In the genomic region with DNA sequence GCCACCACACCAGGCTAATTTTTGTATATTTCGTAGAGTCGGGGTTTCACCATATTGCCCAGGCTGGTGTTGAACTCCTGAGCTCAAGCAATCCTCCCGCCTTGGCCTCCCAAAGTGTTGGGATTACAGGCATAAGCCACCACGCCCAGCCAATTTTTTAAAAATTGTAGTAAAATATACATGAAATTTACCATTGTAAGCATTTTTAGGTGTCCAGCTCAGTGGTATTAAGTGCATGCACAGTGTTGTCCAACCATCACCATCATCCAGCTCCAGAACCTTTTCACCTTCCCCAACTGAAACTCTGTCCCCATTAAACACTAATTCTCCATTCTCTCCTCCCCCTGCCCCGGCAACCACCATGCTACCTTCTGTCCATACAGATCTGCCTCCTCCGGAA, we compare ENCODE assay signal across 19 cellular contexts. TPM values are rescaled to one million over a fixed set of nuclear protein-coding genes. Genes with fewer than 3 reads are reported as not detected.
"Had no signal": no experiment of that assay in that cellular context is flagged by ENCODE, and none has a peak within 500 bp of the region (broad histone marks: within the 10 kb centered on the region; RNA-seq: fewer than 3 reads in every experiment).

No MANE protein-coding gene starts in this region.

- H3K27ac ChIP-seq: body of pancreas, foreskin keratinocyte, left lung, pancreas, right atrium auricular region had no signal

- H3K9me3 ChIP-seq: body of pancreas, left lung, pancreas, psoas muscle, right atrium auricular region, tibial artery had no signal

- H3K27ac Mint-ChIP-seq: activated CD8-positive, alpha-beta T cell treated with anti-CD3 and anti-CD28 coated beads, Interleukin-2, amount 10 ng/mL, durations not matched to agents 7 days and 5 days; activated T-helper 1 cell treated with anti-CD3 and anti-CD28 coated beads, Interleukin-12 subunit alpha, Interleukin-12 subunit beta, Interleukin-2, Interleukin-4 antibody, amounts not matched to agents 30 ng/mL and 10 ng/mL and 1 ng/mL, durations not matched to agents 14 hours and 24 hours and 36 hours; dendritic cell treated with granulocyte-macrophage colony-stimulating factor and Interleukin-4, amounts not matched to agents 40 ng/mL and 50 ng/mL, for 4 days; nephron progenitor cell; stimulated activated naive CD8-positive, alpha-beta T cell treated with anti-CD3 and anti-CD28 coated beads, Interleukin-15, Interleukin-2, amounts not matched to agents 100 ng/mL and 50 ng/mL, for 24 hours had no signal

- FAIRE-seq: pancreas had no signal

- H3K27me3 ChIP-seq: body of pancreas, foreskin keratinocyte, left lung, pancreas, right atrium auricular region, tibial artery had no signal

- ATAC-seq: activated CD8-positive, alpha-beta T cell treated with anti-CD3 and anti-CD28 coated beads, Interleukin-2, amount 10 ng/mL, durations not matched to agents 7 days and 5 days; body of pancreas; foreskin keratinocyte; left lung; pancreas; psoas muscle had no signal

- H3K9me3 Mint-ChIP-seq: activated T-helper 1 cell treated with anti-CD3 and anti-CD28 coated beads, Interleukin-12 subunit alpha, Interleukin-12 subunit beta, Interleukin-2, Interleukin-4 antibody, amounts not matched to agents 30 ng/mL and 10 ng/mL and 1 ng/mL, durations not matched to agents 14 hours and 24 hours and 36 hours; dendritic cell treated with granulocyte-macrophage colony-stimulating factor and Interleukin-4, amounts not matched to agents 40 ng/mL and 50 ng/mL, for 4 days; stimulated activated naive CD8-positive, alpha-beta T cell treated with anti-CD3 and anti-CD28 coated beads, Interleukin-15, Interleukin-2, amounts not matched to agents 100 ng/mL and 50 ng/mL, for 24 hours had no signal

- H3K4me3 ChIP-seq: body of pancreas, left lung, pancreas, psoas muscle, right atrium auricular region, tibial artery had no signal

- H3K36me3 ChIP-seq: pancreas had no signal

- H3K4me1 ChIP-seq: body of pancreas, foreskin keratinocyte, left lung, pancreas had no signal

- H3K4me3 Mint-ChIP-seq: activated CD8-positive, alpha-beta T cell treated with anti-CD3 and anti-CD28 coated beads, Interleukin-2, amount 10 ng/mL, durations not matched to agents 7 days and 5 days; activated T-helper 1 cell treated with anti-CD3 and anti-CD28 coated beads, Interleukin-12 subunit alpha, Interleukin-12 subunit beta, Interleukin-2, Interleukin-4 antibody, amounts not matched to agents 30 ng/mL and 10 ng/mL and 1 ng/mL, durations not matched to agents 14 hours and 24 hours and 36 hours; dendritic cell treated with granulocyte-macrophage colony-stimulating factor and Interleukin-4, amounts not matched to agents 40 ng/mL and 50 ng/mL, for 4 days; nephron progenitor cell; stimulated activated naive CD8-positive, alpha-beta T cell treated with anti-CD3 and anti-CD28 coated beads, Interleukin-15, Interleukin-2, amounts not matched to agents 100 ng/mL and 50 ng/mL, for 24 hours had no signal

- DNase-seq: activated CD4-positive, alpha-beta T cell treated with anti-CD3 and anti-CD28 coated beads for 1 hour; activated CD4-positive, alpha-beta T cell treated with anti-CD3 and anti-CD28 coated beads, Interleukin-2, amount 50 U/mL, for 1 hour; activated CD8-positive, alpha-beta T cell treated with anti-CD3 and anti-CD28 coated beads, Interleukin-2, amount 10 ng/mL, durations not matched to agents 7 days and 5 days; activated gamma-delta T cell; activated naive CD4-positive, alpha-beta T cell treated with anti-CD3 and anti-CD28 coated beads, Interleukin-2, amount 50 U/mL, for 16 hours; body of pancreas; effector CD4-positive, alpha-beta T cell; left lung; nephron progenitor cell; pancreas; psoas muscle; stimulated activated CD4-positive, alpha-beta T cell treated with anti-CD3 and anti-CD28 coated beads, Interleukin-4, amount 100 ng/mL, for 4 hours; tibial artery had no signal

- H3K27me3 Mint-ChIP-seq: stimulated activated naive CD8-positive, alpha-beta T cell treated with anti-CD3 and anti-CD28 coated beads, Interleukin-15, Interleukin-2, amounts not matched to agents 100 ng/mL and 50 ng/mL, for 24 hours had no signal

RNA-seq across cellular contexts. Expression of a gene that starts 34.5 kb away (rescaled TPM):
- total RNA-seq: activated CD8-positive, alpha-beta T cell treated with anti-CD3 and anti-CD28 coated beads, Interleukin-2, amount 10 ng/mL, durations not matched to agents 7 days and 5 days; T-helper 2 cell treated with Interferon-gamma antibody and Interleukin-4, amounts not matched to agents 100 ng/mL and 5 ng/mL, for 36 hours had no signal
